9 cellular contexts compared by ENCODE assay signal in the genomic region with DNA sequence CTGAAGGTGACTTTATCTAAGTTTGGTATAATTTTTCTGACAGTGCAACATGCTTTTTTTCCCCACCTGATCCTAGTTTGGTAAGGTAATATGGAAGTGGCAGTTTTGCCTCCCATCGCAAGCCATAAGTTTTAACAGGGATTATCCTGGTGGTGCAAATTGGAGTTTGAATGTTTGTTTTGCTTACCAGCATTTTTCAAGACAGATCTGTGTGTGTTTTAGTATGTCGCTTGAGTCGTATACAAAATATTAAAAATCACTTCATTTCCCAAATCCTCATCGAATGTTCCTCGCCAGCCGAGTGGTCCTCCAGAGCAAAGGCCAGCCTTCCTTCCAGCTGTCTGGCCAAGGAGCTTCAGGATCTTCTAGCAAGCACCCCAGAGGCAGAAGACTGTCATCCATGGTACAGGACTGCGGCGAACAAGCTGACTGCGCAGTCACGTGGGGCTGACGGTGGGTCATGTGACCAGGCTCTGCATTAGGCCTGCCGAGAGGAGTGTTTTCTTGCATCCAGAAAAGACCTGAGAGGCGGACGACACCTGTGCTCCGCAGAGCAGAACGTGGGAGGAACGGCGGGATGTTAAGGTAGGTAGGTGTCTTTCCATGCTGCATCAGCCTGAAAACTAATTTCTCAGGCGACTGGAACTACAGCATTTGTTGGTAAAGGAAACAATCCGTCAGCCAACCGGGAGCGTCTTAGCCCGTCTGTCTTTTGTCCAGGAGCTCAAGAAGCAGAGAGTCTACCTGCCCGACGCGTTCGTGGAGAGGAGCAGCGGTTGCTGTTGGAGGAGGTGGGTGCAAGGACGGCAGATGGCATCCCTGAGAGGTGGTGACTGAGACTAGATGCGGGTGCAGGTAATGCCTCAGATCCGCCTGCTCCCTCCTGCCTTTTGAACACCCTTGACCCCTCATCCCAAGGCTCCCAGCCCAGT. TPM values are rescaled to one million over a fixed set of nuclear protein-coding genes. Genes with fewer than 3 reads are reported as not detected.
DNase-seq lines count a peak whose midpoint lies in the region; ATAC-seq and TF ChIP-seq lines count a peak whose summit lies in the region.
"Had no signal": no experiment of that assay in that cellular context is flagged by ENCODE, and none has a peak within 500 bp of the region (broad histone marks: within the 10 kb centered on the region; RNA-seq: fewer than 3 reads in every experiment).

A gene with protein sequence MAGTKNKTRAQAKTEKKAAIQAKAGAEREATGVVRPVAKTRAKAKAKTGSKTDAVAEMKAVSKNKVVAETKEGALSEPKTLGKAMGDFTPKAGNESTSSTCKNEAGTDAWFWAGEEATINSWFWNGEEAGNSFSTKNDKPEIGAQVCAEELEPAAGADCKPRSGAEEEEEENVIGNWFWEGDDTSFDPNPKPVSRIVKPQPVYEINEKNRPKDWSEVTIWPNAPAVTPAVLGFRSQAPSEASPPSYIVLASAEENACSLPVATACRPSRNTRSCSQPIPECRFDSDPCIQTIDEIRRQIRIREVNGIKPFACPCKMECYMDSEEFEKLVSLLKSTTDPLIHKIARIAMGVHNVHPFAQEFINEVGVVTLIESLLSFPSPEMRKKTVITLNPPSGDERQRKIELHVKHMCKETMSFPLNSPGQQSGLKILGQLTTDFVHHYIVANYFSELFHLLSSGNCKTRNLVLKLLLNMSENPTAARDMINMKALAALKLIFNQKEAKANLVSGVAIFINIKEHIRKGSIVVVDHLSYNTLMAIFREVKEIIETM (plus strand): TSS at position 507 of the 932 bp plus-strand sequence. CDS start 28,253 bp downstream, outside the sequence.

- TF ChIP-seq POLR2A in gastroesophageal sphincter (IDR thresholded peaks at IDR 0.05): no peak
- TF ChIP-seq POLR2A in suprapubic skin (IDR thresholded peaks at IDR 0.05): no peak

- H3K36me3 ChIP-seq in OCI-LY7 (ENCODE audit: insufficient read depth, low read length) (no peaks in the 10 kb centered on the region), gastroesophageal sphincter (no peaks in the 10 kb centered on the region), suprapubic skin (no peaks in the 10 kb centered on the region)
- H3K36me3 ChIP-seq: BLaER1 had no signal

- DNase-seq in DMS153 (lab: John Stamatoyannopoulos, UW) (peak; percentile 45), DMS153 treated with DMSO at 0.1 percent for 48 hours (lab: John Stamatoyannopoulos, UW; ENCODE audit: unreplicated experiment) (no peak), OCI-LY7 (ENCODE audit: low spot score) (no peak), omental fat pad (ENCODE audit: low spot score) (peak; percentile 62), suprapubic skin (ENCODE audit: low spot score in 2 of 2) (peak; percentile 77 to 86)
- DNase-seq in activated naive CD4-positive, alpha-beta T cell treated with Interleukin-2 at 50 U/mL for 16 hours: peak; percentile 75

- 5 to 44% methylated on average over 8 to 9 of the region's 31 CpGs for WGBS in gastroesophageal sphincter (ENCODE audit: low coverage in 1 of 2), 2 donors
- WGBS in suprapubic skin: 45% methylated on average over 29 of the region's 31 CpGs

- intact Hi-C loops in OCI-LY7 (cut with micrococcal nuclease; ENCODE audit: unreplicated experiment): no loop called here

- H3K79me2 ChIP-seq in OCI-LY7 (ENCODE audit: insufficient read depth, low read depth, low read length): no peaks in the 10 kb centered on the region

- peak within 1 kb of the TSS; percentile 16; the same call in 1 of the 2 replicates for H3K4me2 ChIP-seq in OCI-LY7 (ENCODE audit: low read length)
- H3K4me2 ChIP-seq: BLaER1 had no signal

- TF ChIP-seq CTCF in OCI-LY7 (conservative IDR thresholded peaks at IDR 0.05; ENCODE audit: low read length) (no peak), gastroesophageal sphincter (IDR thresholded peaks at IDR 0.05) (no peak), omental fat pad (IDR thresholded peaks at IDR 0.05) (no peak), suprapubic skin (IDR thresholded peaks at IDR 0.05) (no peak)

- no peaks in the 10 kb centered on the region for H4K20me1 ChIP-seq in OCI-LY7 (ENCODE audit: insufficient read depth, low read length)
- H4K20me1 ChIP-seq: BLaER1 had no signal

- CTCF ChIA-PET in OCI-LY7 (lab: Charles Lee; ENCODE audit: unreplicated experiment): no interaction called here

- H3K27me3 ChIP-seq in gastroesophageal sphincter: no peaks in the 10 kb centered on the region
- no peaks in the 10 kb centered on the region for H3K27me3 ChIP-seq in suprapubic skin
- H3K27me3 ChIP-seq: BLaER1 had no signal

- no TSS peak for BruUV-seq in OCI-LY7 (replicated peaks; lab: Mats Ljungman, UMichigan)

- no peak within 1 kb of the TSS for H3K4me3 ChIP-seq in OCI-LY7 (ENCODE audit: low read depth, low read length, poor library complexity, severe bottlenecking)
- H3K4me3 ChIP-seq in gastroesophageal sphincter: peak within 1 kb of the TSS; percentile 51 to 52
- peak within 1 kb of the TSS; percentile 47 for H3K4me3 ChIP-seq in suprapubic skin
- H3K4me3 ChIP-seq: BLaER1 had no signal

- H2AFZ ChIP-seq in OCI-LY7 (ENCODE audit: low read length): no peak within 1 kb of the TSS

- H3K9me3 ChIP-seq in OCI-LY7 (ENCODE audit: low read length): no peaks in the 10 kb centered on the region
- H3K9me3 ChIP-seq in gastroesophageal sphincter: no peaks in the 10 kb centered on the region
- H3K9me3 ChIP-seq in suprapubic skin: no peaks in the 10 kb centered on the region
- H3K9me3 ChIP-seq: BLaER1 had no signal

- H3K4me1 ChIP-seq in OCI-LY7 (ENCODE audit: insufficient read depth, low read length, poor library complexity, severe bottlenecking) (no peaks in the 10 kb centered on the region), gastroesophageal sphincter (no peaks in the 10 kb centered on the region), suprapubic skin (no peaks in the 10 kb centered on the region)
- H3K4me1 ChIP-seq: BLaER1 had no signal

- no peaks in the 10 kb centered on the region for H3K9me2 ChIP-seq in OCI-LY7 (ENCODE audit: insufficient read depth, low read length)

- TF ChIP-seq EP300 in gastroesophageal sphincter (IDR thresholded peaks at IDR 0.05): no peak
- TF ChIP-seq EP300 in suprapubic skin (IDR thresholded peaks at IDR 0.05): no peak

- POLR2A ChIA-PET in OCI-LY7 (lab: Charles Lee): interaction anchor here (1.1 kb wide), 1 partner anchor 11 kb away, joined by 3 read pairs; no protein-coding TSS in a partner anchor

- H3K27ac ChIP-seq in OCI-LY7 (ENCODE audit: low read depth, low read length, poor library complexity, severe bottlenecking): no peak within 1 kb of the TSS
- peak within 1 kb of the TSS; percentile 8 to 68 (median 55) for H3K27ac ChIP-seq in gastroesophageal sphincter
- H3K27ac ChIP-seq in suprapubic skin: no peak within 1 kb of the TSS
- H3K27ac ChIP-seq: BLaER1 had no signal

- ATAC-seq in HG03520 (IDR thresholded peaks at IDR 0.05; ENCODE audit: unreplicated experiment) (peak; percentile 98), gastroesophageal sphincter (peak; percentile 82), omental fat pad (ENCODE audit: low FRiP score) (peak; percentile 88)

RNA-seq across cellular contexts. Expression of the gene that starts here (rescaled TPM):
- total RNA-seq in OCI-LY7 (2014; rRNA removed; shearing (Covaris generic)): 0.13 TPM in 1 of 2 replicates, not detected in the other
- not detected in 2 replicates for total RNA-seq in OCI-LY7 (2022)
- total RNA-seq in gastroesophageal sphincter: 1 to 10 TPM; 4.8 to 5.9 (median 5.0) TPM
- 1 to 10 TPM; 1.3 to 5.7 (median 3.3) TPM for total RNA-seq in omental fat pad
- total RNA-seq in suprapubic skin: 1 to 10 TPM; 2.9 to 5.1 (median 3.5) TPM

Comparison
In these comparisons a context has a peak if more than half of its experiments do, and no peak if none do; other contexts are left out.
1. DNase-seq: peak in DMS153 (single experiment), activated naive CD4-positive, alpha-beta T cell treated with Interleukin-2 at 50 U/mL for 16 hours (single experiment), omental fat pad (single experiment) and suprapubic skin (2 of 2); none in DMS153 treated with DMSO at 0.1 percent for 48 hours (single experiment) and OCI-LY7 (single experiment).
2. H3K27ac ChIP-seq: peak in gastroesophageal sphincter (4 of 4); none in OCI-LY7 (single experiment) and suprapubic skin (single experiment).
3. Peak in every context shown above with its lines, with median percentiles within 50 percentile points of each other: ATAC-seq.